ENCODE assay signal across 26 cellular contexts in genomic region chr16:55294129-55294528, GRCh38. TPM values are rescaled to one million over a fixed set of nuclear protein-coding genes. Genes with fewer than 3 reads are reported as not detected.
DNase-seq lines count a peak whose midpoint lies in the region; FAIRE-seq and TF ChIP-seq lines count a peak whose summit lies in the region.
"Had no signal": no experiment of that assay in that cellular context is flagged by ENCODE, and none has a peak within 500 bp of the region (broad histone marks: within the 10 kb centered on the region; RNA-seq: fewer than 3 reads in every experiment).

No MANE protein-coding gene starts in this region.

- H3K79me1 ChIP-seq in H1 (ENCODE audit: low read depth, low read length), result no peaks in the 10 kb centered on the region

- H3K23me2 ChIP-seq in H1 (ENCODE audit: low read depth, low read length), result no peaks in the 10 kb centered on the region

- no peak overlapping the region for H3K4me3 Mint-ChIP-seq in neural progenitor cell
- H3K4me3 Mint-ChIP-seq: activated CD4-positive, alpha-beta T cell treated with anti-CD3 and anti-CD28 coated beads, Interleukin-2, amount 10 ng/mL, durations not matched to agents 24 days and 14 days; activated naive CD4-positive, alpha-beta T cell treated with anti-CD3 and anti-CD28 coated beads, Interleukin-2, amount 10 ng/mL, durations not matched to agents 7 days and 5 days; effector memory CD8-positive, alpha-beta T cell had no signal

- peak; percentile 62 for TF ChIP-seq CTCF in Loucy (conservative IDR thresholded peaks at IDR 0.05; ENCODE audit: low read length)
- peak in 2 of 3 experiments; percentile 26 to 33; a peak in 2 of 4 replicates for TF ChIP-seq CTCF in H1 (IDR thresholded peaks at IDR 0.05; ENCODE audit: control extremely low read depth in 1 of 3, insufficient read depth in 1 of 3, low read depth in 1 of 3, low read length in 3 of 3)
- TF ChIP-seq CTCF in neural progenitor cell (IDR thresholded peaks at IDR 0.05), result peak; percentile 35

- no peaks in the 10 kb centered on the region for H3K27me3 Mint-ChIP-seq in neural progenitor cell (ENCODE audit: insufficient read depth, low read depth)
- H3K27me3 Mint-ChIP-seq: activated CD4-positive, alpha-beta T cell treated with anti-CD3 and anti-CD28 coated beads, Interleukin-2, amount 10 ng/mL, durations not matched to agents 24 days and 14 days; activated naive CD4-positive, alpha-beta T cell treated with anti-CD3 and anti-CD28 coated beads, Interleukin-2, amount 10 ng/mL, durations not matched to agents 7 days and 5 days had no signal

- no peak overlapping the region for H3K14ac ChIP-seq in H1 (ENCODE audit: insufficient read length)

- H2BK15ac ChIP-seq in H1 (ENCODE audit: low read length), result no peak overlapping the region

- no peak overlapping the region for H4K8ac ChIP-seq in H1 (ENCODE audit: extremely low read depth, insufficient read depth, low read length)

- H3K23ac ChIP-seq in H1 (ENCODE audit: insufficient read length), result no peak overlapping the region

- H2AFZ ChIP-seq in Loucy (ENCODE audit: low read length) (no peak overlapping the region), H1 (ENCODE audit: low read length) (no peak overlapping the region), neural progenitor cell (replicated peaks) (no peak overlapping the region)

- DNase-seq in DMS 273 (lab: John Stamatoyannopoulos, UW; ENCODE audit: unreplicated experiment) (peak; percentile 15), DMS 273 treated with DMSO at 0.1 percent for 48 hours (lab: John Stamatoyannopoulos, UW) (no peak), H1 (ENCODE audit: low read depth in 1 of 2, low spot score in 2 of 2) (no peak), neural progenitor cell (ENCODE audit: low spot score) (no peak), NCI-H187 treated with DMSO at 0.1 percent for 48 hours (lab: John Stamatoyannopoulos, UW) (no peak), posterior cingulate gyrus (no peak)
- DNase-seq in activated CD4-positive, alpha-beta T cell treated with anti-CD3 and anti-CD28 coated beads, Interleukin-2, amount 50 U/mL, for 1 hour, result no peak
- DNase-seq: 8988T; activated CD4-positive, alpha-beta T cell treated with anti-CD3 and anti-CD28 coated beads, Interleukin-2, amount 10 ng/mL, durations not matched to agents 24 days and 14 days; activated CD8-positive, alpha-beta memory T cell treated with anti-CD3 and anti-CD28 coated beads, Interleukin-2, amount 50 U/mL, for 48 hours; activated naive CD4-positive, alpha-beta T cell treated with anti-CD3 and anti-CD28 coated beads, Interleukin-2, amount 10 ng/mL, durations not matched to agents 7 days and 5 days; aorta; C1 segment of cervical spinal cord; effector memory CD8-positive, alpha-beta T cell; H7; hypothalamus; KBM-7; NCI-H1105; NCI-H526 treated with DMSO at 0.1 percent for 48 hours; right cardiac atrium; stimulated activated naive CD4-positive, alpha-beta T cell treated with Interleukin-2 at 50 U/mL for 16 hours; tibial artery had no signal

- H3K4me1 ChIP-seq in Loucy (ENCODE audit: insufficient read depth, low read length, poor library complexity, severe bottlenecking) (peaks cover 11% of the 10 kb centered on the region), H1 (replicated peaks in 1 of 4; ENCODE audit: control insufficient read depth in 3 of 4, insufficient read depth in 4 of 4, low read length in 3 of 4) (peaks cover 4 to 15% (median 9%) of the 10 kb centered on the region in 4 experiments; a peak in 6 of 7 replicates), neural progenitor cell (peaks cover 24% of the 10 kb centered on the region)
- H3K4me1 ChIP-seq: tibial artery had no signal

- H3K27ac ChIP-seq in H1 (ENCODE audit: low read depth, low read length), result no peak overlapping the region
- no peak overlapping the region for H3K27ac ChIP-seq in neural progenitor cell
- H3K27ac ChIP-seq: neutrophil, tibial artery had no signal

- WGBS in H1 (ENCODE audit: extremely low coverage in 1 of 2, insufficient coverage in 1 of 2, insufficient read length in 1 of 2, insufficient replicate concordance in 2 of 2, low coverage in 1 of 2, low lambda C conversion rate in 2 of 2, missing lambda C conversion rate in 1 of 2), 2 experiments, result 84% methylated on average over 4 of the region's 4 CpGs; no CpG with 5 or more reads in 1 of the 2 experiments

- no peak overlapping the region for H3K4me2 ChIP-seq in Loucy (ENCODE audit: low read depth, low read length, poor library complexity, severe bottlenecking)
- H3K4me2 ChIP-seq in H1 (ENCODE audit: insufficient read depth in 1 of 2, low read depth in 2 of 2, low read length in 2 of 2), result no peak overlapping the region
- H3K4me2 ChIP-seq in neural progenitor cell, result no peak overlapping the region

- H2AK5ac ChIP-seq in H1 (ENCODE audit: low read depth, low read length), result no peak overlapping the region

- POLR2A ChIA-PET in H1 (lab: Charles Lee; ENCODE audit: partially characterized antibody), result no interaction called here

- H3K36me3 ChIP-seq in Loucy (ENCODE audit: insufficient read depth, low read length), result no peaks in the 10 kb centered on the region
- no peaks in the 10 kb centered on the region for H3K36me3 ChIP-seq in H1 (ENCODE audit: control insufficient read depth in 2 of 4, insufficient read depth in 4 of 4, low read length in 3 of 4)
- H3K36me3 ChIP-seq in neural progenitor cell, result no peaks in the 10 kb centered on the region
- H3K36me3 ChIP-seq: neutrophil, tibial artery had no signal

- no peak overlapping the region for H3K9ac ChIP-seq in Loucy (ENCODE audit: low read depth, low read length, poor library complexity, severe bottlenecking)
- H3K9ac ChIP-seq in H1 (replicated peaks in 1 of 4; ENCODE audit: extremely low read depth in 1 of 4, low read depth in 3 of 4, low read length in 3 of 4), result no peak overlapping the region
- H3K9ac ChIP-seq in neural progenitor cell, result no peak overlapping the region

- intact Hi-C loops in posterior cingulate gyrus (cut with DNase I), result no loop called here

- H2BK20ac ChIP-seq in H1 (ENCODE audit: low read length), result no peak overlapping the region

- TF ChIP-seq EP300 in H1 (IDR thresholded peaks at IDR 0.05; ENCODE audit: borderline replicate concordance in 1 of 2, low read depth in 2 of 2, low read length in 2 of 2), result no peak

- no peaks in the 10 kb centered on the region for H3K9me2 ChIP-seq in Loucy (replicated peaks; ENCODE audit: low read depth, low read length)

- H2BK120ac ChIP-seq in H1 (replicated peaks; ENCODE audit: low read depth, low read length), result no peak overlapping the region

- CTCF ChIA-PET in H1 (lab: Charles Lee; ENCODE audit: partially characterized antibody), result interaction anchor here (0.6 to 1.3 kb wide), 5 partner anchors 14 to 561 kb away, joined by 3 to 4 read pairs (median 3); partner anchors contain the start of gene IRX6

- H3K4me3 ChIP-seq in Loucy (ENCODE audit: low read length, poor library complexity, severe bottlenecking) (no peak overlapping the region), H1 (ENCODE audit: extremely low read depth in 1 of 4, insufficient read depth in 2 of 4, low read depth in 3 of 4, low read length in 4 of 4) (no peak overlapping the region), neural progenitor cell (no peak overlapping the region)
- H3K4me3 ChIP-seq: tibial artery had no signal

- H2BK5ac ChIP-seq in H1 (ENCODE audit: low read depth, low read length), result no peak overlapping the region

- H3K79me2 ChIP-seq in Loucy (ENCODE audit: insufficient read depth, low read length), result no peaks in the 10 kb centered on the region
- H3K79me2 ChIP-seq in H1 (ENCODE audit: control insufficient read depth in 1 of 2, insufficient read depth in 2 of 2, low read length in 2 of 2), result no peaks in the 10 kb centered on the region
- H3K79me2 ChIP-seq in neural progenitor cell (ENCODE audit: low read depth), result no peaks in the 10 kb centered on the region

- H3K36me3 Mint-ChIP-seq in neural progenitor cell, result peaks cover 4% of the 10 kb centered on the region
- H3K36me3 Mint-ChIP-seq: activated naive CD4-positive, alpha-beta T cell treated with anti-CD3 and anti-CD28 coated beads, Interleukin-2, amount 10 ng/mL, durations not matched to agents 7 days and 5 days had no signal

- H2BK12ac ChIP-seq in H1 (ENCODE audit: low read depth, low read length), result no peak overlapping the region

- peaks cover 4% of the 10 kb centered on the region for H3K9me3 Mint-ChIP-seq in neural progenitor cell
- H3K9me3 Mint-ChIP-seq: activated CD4-positive, alpha-beta T cell treated with anti-CD3 and anti-CD28 coated beads, Interleukin-2, amount 10 ng/mL, durations not matched to agents 24 days and 14 days; activated naive CD4-positive, alpha-beta T cell treated with anti-CD3 and anti-CD28 coated beads, Interleukin-2, amount 10 ng/mL, durations not matched to agents 7 days and 5 days; effector memory CD8-positive, alpha-beta T cell had no signal

- H4K20me1 ChIP-seq in Loucy (ENCODE audit: insufficient read depth, low read length, poor library complexity, severe bottlenecking) (no peaks in the 10 kb centered on the region), H1 (replicated peaks in 1 of 2; ENCODE audit: control insufficient read depth in 1 of 2, insufficient read depth in 2 of 2, low read length in 2 of 2) (no peaks in the 10 kb centered on the region), neural progenitor cell (ENCODE audit: low read depth) (no peaks in the 10 kb centered on the region)

- H3F3A ChIP-seq in Loucy (ENCODE audit: low read depth) (no peaks in the 10 kb centered on the region), neural progenitor cell (ENCODE audit: low read depth) (peaks cover 6% of the 10 kb centered on the region)

- no peak overlapping the region for H4K91ac ChIP-seq in H1 (replicated peaks; ENCODE audit: insufficient read length, low read length)

- TF ChIP-seq POLR2A in H1 (IDR thresholded peaks at IDR 0.05; ENCODE audit: control extremely low read depth in 1 of 2, low read depth in 2 of 2, low read length in 2 of 2), result no peak

- H3K27me3 ChIP-seq in Loucy (ENCODE audit: insufficient read depth, low read length, poor library complexity, severe bottlenecking) (no peaks in the 10 kb centered on the region), H1 (replicated peaks in 1 of 4; ENCODE audit: control insufficient read depth in 3 of 4, extremely low read depth in 1 of 4, insufficient read depth in 3 of 4, low read length in 3 of 4) (no peaks in the 10 kb centered on the region), neural progenitor cell (no peaks in the 10 kb centered on the region)
- H3K27me3 ChIP-seq: tibial artery had no signal

- no peak overlapping the region for H4K5ac ChIP-seq in H1 (ENCODE audit: insufficient read length, low read depth, low read length)

- H3K9me3 ChIP-seq in Loucy (ENCODE audit: insufficient read depth, low read depth, low read length) (no peaks in the 10 kb centered on the region; the same call in 1 of the 2 replicates), H1 (ENCODE audit: insufficient read depth in 2 of 2, low read depth in 1 of 2, low read length in 1 of 2) (0 out of 4 replicates have a peak, but pooled peaks cover 0 to 9% of the 10 kb centered on the region in 2 experiments), neural progenitor cell (ENCODE audit: low read depth) (no peaks in the 10 kb centered on the region)
- H3K9me3 ChIP-seq: neutrophil had no signal

- no peak for FAIRE-seq in H1 (lab: Jason Lieb, UNC)
- FAIRE-seq: TTC549 had no signal

- peaks cover 28% of the 10 kb centered on the region for H3K4me1 Mint-ChIP-seq in neural progenitor cell
- H3K4me1 Mint-ChIP-seq: activated CD4-positive, alpha-beta T cell treated with anti-CD3 and anti-CD28 coated beads, Interleukin-2, amount 10 ng/mL, durations not matched to agents 24 days and 14 days; activated naive CD4-positive, alpha-beta T cell treated with anti-CD3 and anti-CD28 coated beads, Interleukin-2, amount 10 ng/mL, durations not matched to agents 7 days and 5 days had no signal

- H3K4ac ChIP-seq in H1 (replicated peaks; ENCODE audit: insufficient read length, low read depth, low read length), result no peak overlapping the region

- H3K56ac ChIP-seq in H1 (replicated peaks; ENCODE audit: insufficient read length, low read depth, low read length), result no peak overlapping the region

- H3K27ac Mint-ChIP-seq in neural progenitor cell, result no peak overlapping the region
- H3K27ac Mint-ChIP-seq: activated CD4-positive, alpha-beta T cell treated with anti-CD3 and anti-CD28 coated beads, Interleukin-2, amount 10 ng/mL, durations not matched to agents 24 days and 14 days; activated naive CD4-positive, alpha-beta T cell treated with anti-CD3 and anti-CD28 coated beads, Interleukin-2, amount 10 ng/mL, durations not matched to agents 7 days and 5 days; effector memory CD8-positive, alpha-beta T cell had no signal

- no peak overlapping the region for H3K18ac ChIP-seq in H1 (ENCODE audit: extremely low read depth, low read length)

- TF ChIP-seq RAD21 in H1 (IDR thresholded peaks at IDR 0.05 in 1 of 2, conservative IDR thresholded peaks at IDR 0.05 in 1 of 2; ENCODE audit: low read depth in 2 of 2, low read length in 2 of 2), result peak; percentile 40 to 47

RNA-seq across cellular contexts. Expression of gene IRX6, which starts 29.9 kb away (rescaled TPM):
- total RNA-seq in H1 (2021; fragmentation: NEBNext Ultra II Directional; extraction: Animal tissue kit (Norgen Biotek cat#: 25700)), result 0.55 and 0.61 TPM in 2 replicates
- not detected in 2 replicates for polyA plus RNA-seq in H1 (2011; rRNA removed)
- 0.03 TPM for polyA plus RNA-seq in H1 (2011; cell fraction: cytosol; rRNA removed)
- not detected for polyA plus RNA-seq in H1 (2011; cell fraction: nucleus; rRNA removed)
- not detected in 4 replicates for polyA plus RNA-seq in H1 (2012, experiment 1 of 2)
- polyA plus RNA-seq in H1 (2012, experiment 2 of 2), result not detected
- 0.08 TPM for polyA plus RNA-seq in H1 (2013, experiment 1 of 2)
- polyA plus RNA-seq in H1 (2013, experiment 2 of 2), result 0.09 TPM
- polyA minus RNA-seq in H1 (2011; rRNA and poly(A)+ RNA removed), result not detected in 2 replicates
- polyA minus RNA-seq in H1 (2011; cell fraction: cytosol; rRNA and poly(A)+ RNA removed), result not detected
- not detected for polyA minus RNA-seq in H1 (2011; cell fraction: nucleus; rRNA and poly(A)+ RNA removed)
- not detected in 2 replicates for total RNA-seq in neural progenitor cell (ENCODE audit: low replicate concordance)
- total RNA-seq: activated CD4-positive, alpha-beta T cell treated with anti-CD3 and anti-CD28 coated beads, Interleukin-2, amount 10 ng/mL, durations not matched to agents 24 days and 14 days; chondrocyte; H7 had no signal
- polyA plus RNA-seq: aorta had no signal
